Comparison of ENCODE assay signal across 8 cellular contexts in genomic region chr19:46471116-46471733, GRCh38. TPM values are rescaled to one million over a fixed set of nuclear protein-coding genes. Genes with fewer than 3 reads are reported as not detected.
DNase-seq lines count a peak whose midpoint lies in the region; ATAC-seq, FAIRE-seq and TF ChIP-seq lines count a peak whose summit lies in the region.

PNMA8A (minus strand) TSS chr19:46471563; CDS start chr19:46471035, 528 bp downstream.

- H2AFZ ChIP-seq in Karpas-422 (ENCODE audit: low read length) (no peak within 1 kb of the TSS), PC-3 (ENCODE audit: low read length) (no peak within 1 kb of the TSS)

- no peaks in the 10 kb centered on the region for H3K79me2 ChIP-seq in Karpas-422 (ENCODE audit: low read length)
- no peaks in the 10 kb centered on the region for H3K79me2 ChIP-seq in PC-3 (ENCODE audit: low read length)

- BruUV-seq in PC-3 (replicated peaks; lab: Mats Ljungman, UMichigan) = no TSS peak

- H3K4me1 ChIP-seq in A549 (peaks cover 16% of the 10 kb centered on the region; the same call in 2 of the 3 replicates), Karpas-422 (ENCODE audit: low read length) (peaks cover 9% of the 10 kb centered on the region), adrenal gland (replicated peaks in 1 of 2) (peaks cover 9 to 26% of the 10 kb centered on the region in 2 donors), right atrium auricular region (peaks cover 0 to 14% of the 10 kb centered on the region in 2 donors), rectal smooth muscle tissue (ENCODE audit: control insufficient read depth, insufficient read depth, low read length) (peaks cover 5% of the 10 kb centered on the region), PC-3 (ENCODE audit: insufficient read depth, low read length) (peaks cover 8% of the 10 kb centered on the region)

- CTCF ChIA-PET in A549 (lab: Yijun Ruan, JAX) (interaction anchor here (1.0 to 17.0 kb wide), 5 partner anchors 16 to 190 kb away, joined by 3 to 358 read pairs (median 4); no protein-coding TSS in a partner anchor), PC-3 (lab: Charles Lee) (no interaction called here)

- POLR2A ChIA-PET in A549 (lab: Yijun Ruan, JAX) (no interaction called here), PC-3 (lab: Charles Lee; ENCODE audit: unreplicated experiment) (no interaction called here)

- intact Hi-C loops in adrenal gland (cut with DNase I) (no loop called here), PC-3 (cut with micrococcal nuclease) (no loop called here)

- peak; percentile 57 to 65 for DNase-seq in A549 (ENCODE audit: low read depth in 1 of 2, low spot score in 1 of 2)
- DNase-seq in Karpas-422 = peak; percentile 14
- peak; percentile 74 to 91 (median 85) for DNase-seq in adrenal gland
- peak; percentile 85 for DNase-seq in right atrium auricular region (ENCODE audit: low spot score)
- DNase-seq in stimulated activated CD4-positive, alpha-beta T cell treated with anti-CD3 and anti-CD28 coated beads, Interleukin-4, amount 100 ng/mL, for 1 hour = no peak
- DNase-seq in PC-3 = no peak

- TF ChIP-seq CTCF in A549 (IDR thresholded peaks at IDR 0.05) (no peak), adrenal gland (IDR thresholded peaks at IDR 0.05) (peak in 3 of 6 experiments; percentile 34 to 44 (median 43)), right atrium auricular region (IDR thresholded peaks at IDR 0.05) (no peak), PC-3 (conservative IDR thresholded peaks at IDR 0.05; ENCODE audit: low read depth, low read length) (no peak)

- H3K4me2 ChIP-seq in A549 = peak within 1 kb of the TSS; percentile 81
- H3K4me2 ChIP-seq in Karpas-422 (ENCODE audit: low read depth, low read length, poor library complexity, severe bottlenecking) = no peak within 1 kb of the TSS
- H3K4me2 ChIP-seq in PC-3 (ENCODE audit: low read length) = no peak within 1 kb of the TSS

- no peak for TF ChIP-seq EP300 in A549 (IDR thresholded peaks at IDR 0.05)

- no peaks in the 10 kb centered on the region for H4K20me1 ChIP-seq in Karpas-422 (ENCODE audit: insufficient read depth, low read depth, low read length)
- no peaks in the 10 kb centered on the region for H4K20me1 ChIP-seq in PC-3 (ENCODE audit: low read length)

- H3K27ac ChIP-seq in A549 = peak within 1 kb of the TSS; percentile 76 to 88
- no peak within 1 kb of the TSS for H3K27ac ChIP-seq in Karpas-422 (ENCODE audit: low read length)
- H3K27ac ChIP-seq in adrenal gland = peak within 1 kb of the TSS; percentile 43 to 84 (median 71)
- H3K27ac ChIP-seq in right atrium auricular region = peak within 1 kb of the TSS; percentile 75 to 79
- H3K27ac ChIP-seq in rectal smooth muscle tissue (ENCODE audit: low read depth, low read length) = peak within 1 kb of the TSS; percentile 72
- no peak within 1 kb of the TSS for H3K27ac ChIP-seq in PC-3 (ENCODE audit: low read length)

- no peak for FAIRE-seq in A549 (lab: Jason Lieb, UNC)

- H3K36me3 ChIP-seq in Karpas-422 (ENCODE audit: insufficient read depth, low read length) (no peaks in the 10 kb centered on the region), adrenal gland (replicated peaks in 1 of 2) (no peaks in the 10 kb centered on the region), right atrium auricular region (no peaks in the 10 kb centered on the region), rectal smooth muscle tissue (ENCODE audit: control insufficient read depth, insufficient read depth, low read length) (no peaks in the 10 kb centered on the region), PC-3 (ENCODE audit: low read depth, low read length) (no peaks in the 10 kb centered on the region)

- TF ChIP-seq POLR2A in A549 (IDR thresholded peaks at IDR 0.05; ENCODE audit: low read length) (peak; percentile 58), adrenal gland (IDR thresholded peaks at IDR 0.05) (peak; percentile 42 to 71)

- peak; percentile 67 to 78 for ATAC-seq in A549
- ATAC-seq in PC-3 = no peak
- ATAC-seq in HG03280 (IDR thresholded peaks at IDR 0.05; ENCODE audit: unreplicated experiment) = no peak

- H3K9me2 ChIP-seq in Karpas-422 (replicated peaks; ENCODE audit: insufficient read depth, low read length) = no peaks in the 10 kb centered on the region
- no peaks in the 10 kb centered on the region for H3K9me2 ChIP-seq in PC-3 (replicated peaks; ENCODE audit: low read length)

- no peak for TF ChIP-seq RAD21 in A549 (conservative IDR thresholded peaks at IDR 0.05 in 1 of 2, IDR thresholded peaks at IDR 0.05 in 1 of 2)

- H3K4me3 ChIP-seq in A549 (peak within 1 kb of the TSS; percentile 55), Karpas-422 (ENCODE audit: low read length) (no peak within 1 kb of the TSS), adrenal gland (peak within 1 kb of the TSS in 2 of 4 donors; percentile 29 to 56), right atrium auricular region (peak within 1 kb of the TSS; percentile 36 to 58), rectal smooth muscle tissue (ENCODE audit: low read length) (peak within 1 kb of the TSS; percentile 66), PC-3 (ENCODE audit: low read length) (no peak within 1 kb of the TSS)

- H3K9me3 ChIP-seq in A549 = no peaks in the 10 kb centered on the region
- H3K9me3 ChIP-seq in Karpas-422 (ENCODE audit: low read length) = no peaks in the 10 kb centered on the region
- no peaks in the 10 kb centered on the region for H3K9me3 ChIP-seq in adrenal gland (replicated peaks in 1 of 3)
- H3K9me3 ChIP-seq in right atrium auricular region = no peaks in the 10 kb centered on the region
- no peaks in the 10 kb centered on the region for H3K9me3 ChIP-seq in PC-3 (ENCODE audit: low read length)

- WGBS in A549 (ENCODE audit: missing lambda C conversion rate) = 31% methylated on average over 27 of the region's 57 CpGs
- WGBS in adrenal gland, 4 donors = 2 to 11% (median 2%) methylated on average over 6 to 56 of the region's 57 CpGs

- H3K27me3 ChIP-seq in Karpas-422 (ENCODE audit: low read length) (no peaks in the 10 kb centered on the region), adrenal gland (no peaks in the 10 kb centered on the region), right atrium auricular region (no peaks in the 10 kb centered on the region), rectal smooth muscle tissue (ENCODE audit: control insufficient read depth, insufficient read depth, low read length) (no peaks in the 10 kb centered on the region), PC-3 (ENCODE audit: low read length) (no peaks in the 10 kb centered on the region)

- no peaks in the 10 kb centered on the region for H3F3A ChIP-seq in PC-3 (ENCODE audit: low read length, unreplicated experiment)

- no peak within 1 kb of the TSS for H3K9ac ChIP-seq in Karpas-422 (ENCODE audit: low read length)
- no peak within 1 kb of the TSS for H3K9ac ChIP-seq in rectal smooth muscle tissue (ENCODE audit: low read length)
- H3K9ac ChIP-seq in PC-3 (ENCODE audit: low read length) = no peak within 1 kb of the TSS

TF ChIP-seq in A549, 52 proteins besides CTCF, POLR2A, EP300 and RAD21:
- TF ChIP-seq E2F6 (IDR thresholded peaks at IDR 0.05; ENCODE audit: borderline replicate concordance, low read depth) (peak; percentile 75; the same call in 1 of the 2 replicates), EHF (CRISPR knock-in tag; IDR thresholded peaks at IDR 0.05) (no peak), HES2 (IDR thresholded peaks at IDR 0.05) (no peak), MAX (IDR thresholded peaks at IDR 0.05) (peak; percentile 26; the same call in 1 of the 2 replicates)

RNA-seq across cellular contexts. Expression of gene PNMA8A, which starts in this region (rescaled TPM):
- polyA plus RNA-seq in A549 (2011; rRNA removed) (11.2 and 14.1 TPM in 2 replicates), A549 (2017; fragmentation: RNase III; extraction: RNeasy Plus Mini Kit Qiagen cat#74134 plus additional on column Dnase treatment) (14.9 to 17.2 TPM (median 15.4 TPM) in 3 replicates), adrenal gland (10 to 100 TPM in 2 of 3 donors, 1 to 10 TPM in 1; 7.6 to 61.7 (median 14.2) TPM)
- polyA plus RNA-seq in A549 (2012; cell fraction: cytosol; rRNA removed) = 5.0 and 5.6 TPM in 2 replicates
- 2.7 and 6.0 TPM in 2 replicates for polyA plus RNA-seq in A549 (2012; cell fraction: nucleus; rRNA removed)
- 5.2 and 6.0 TPM in 2 replicates for polyA minus RNA-seq in A549 (2011; rRNA and poly(A)+ RNA removed)
- total RNA-seq in Karpas-422 (2014; rRNA removed; shearing (Covaris generic); ENCODE audit: low replicate concordance) = not detected in 2 replicates
- total RNA-seq in adrenal gland (10 to 100 TPM; 29.7 to 54.8 (median 44.2) TPM), right atrium auricular region (10 to 100 TPM in 1 of 2 donors, 1 to 10 TPM in 1; 9.9 to 16.6 TPM), PC-3 (2014; rRNA removed) (not detected in 2 replicates)

Comparison
In these comparisons a context has a peak if more than half of its experiments do, and no peak if none do; other contexts are left out.
1. RNA of gene PNMA8A (total RNA-seq): 29.7 to 54.8 TPM in adrenal gland and 9.9 to 16.6 TPM in right atrium auricular region; not detected in Karpas-422 and not detected in PC-3; every median in the first group is over 10 times any median in the second.
2. Peak in DNase-seq in Karpas-422; RNA of the gene not detected or under 1 TPM.
3. ATAC-seq: peak in A549 (2 of 2); none in PC-3 (single experiment) and HG03280 (single experiment).
4. DNase-seq: peak in A549 (2 of 2), adrenal gland (7 of 7) and right atrium auricular region (single experiment); none in stimulated activated CD4-positive, alpha-beta T cell treated with anti-CD3 and anti-CD28 coated beads, Interleukin-4, amount 100 ng/mL, for 1 hour (single experiment) and PC-3 (single experiment).
5. H3K27ac ChIP-seq: peak in A549 (2 of 2), adrenal gland (5 of 5), right atrium auricular region (2 of 2) and rectal smooth muscle tissue (single experiment); none in Karpas-422 (single experiment) and PC-3 (single experiment).
6. H3K4me3 ChIP-seq: peak in A549 (single experiment), right atrium auricular region (2 of 2) and rectal smooth muscle tissue (single experiment); none in Karpas-422 (single experiment) and PC-3 (single experiment).